In genomic region chr14:24414077-24414476, GRCh38 we compare ENCODE assay signal across 28 cellular contexts. TPM values are rescaled to one million over a fixed set of nuclear protein-coding genes. Genes with fewer than 3 reads are reported as not detected.
"Had no signal": no experiment of that assay in that cellular context is flagged by ENCODE, and none has a peak within 500 bp of the region (broad histone marks: within the 10 kb centered on the region; RNA-seq: fewer than 3 reads in every experiment).

No MANE protein-coding gene starts in this region.

- H3K4me2 ChIP-seq: smooth muscle cell had no signal

- H3K27ac Mint-ChIP-seq: natural killer cell; progenitor cell of endocrine pancreas; stimulated activated naive B cell treated with anti-CD40 and anti-IgM and Interleukin-4, amounts not matched to agents 10 μg/mL and 1 μg/mL and 100 μg/mL, for 72 hours; type B pancreatic cell had no signal

- ATAC-seq: naive thymus-derived CD4-positive, alpha-beta T cell; natural killer cell; psoas muscle; right cardiac atrium; right lobe of liver; stimulated activated naive B cell treated with anti-CD40 and anti-IgM and Interleukin-4, amounts not matched to agents 10 μg/mL and 1 μg/mL and 100 μg/mL, for 72 hours; stimulated activated naive CD8-positive, alpha-beta T cell treated with anti-CD3 and anti-CD28 coated beads, Interleukin-15, amount 100 ng/mL, for 72 hours; stimulated activated naive CD8-positive, alpha-beta T cell treated with anti-CD3 and anti-CD28 coated beads, Interleukin-15, Interleukin-2, amounts not matched to agents 100 U/mL and 50 U/mL, for 24 hours; upper lobe of right lung had no signal

- H3K27me3 Mint-ChIP-seq: type B pancreatic cell had no signal

- DNase-seq: naive thymus-derived CD4-positive, alpha-beta T cell; natural killer cell; occipital lobe; psoas muscle; right cardiac atrium; right lobe of liver; spleen; stimulated activated CD4-positive, alpha-beta T cell treated with anti-CD3 and anti-CD28 coated beads, Interleukin-12 subunit alpha, Interleukin-12 subunit beta, amount 100 ng/mL, for 4 hours; stimulated activated CD4-positive, alpha-beta T cell treated with anti-CD3 and anti-CD28 coated beads, Interleukin-1b, Interleukin-23, amount 100 ng/mL, for 48 hours; stimulated activated CD4-positive, alpha-beta T cell treated with anti-CD3 and anti-CD28 coated beads, Interleukin-4, amount 100 ng/mL, for 24 hours; stimulated activated CD8-positive, alpha-beta memory T cell treated with anti-CD3 and anti-CD28 coated beads, Interleukin-4, amount 100 ng/mL, for 48 hours; stimulated activated naive B cell treated with anti-CD40 and anti-IgM and Interleukin-4, amounts not matched to agents 10 μg/mL and 1 μg/mL and 100 μg/mL, for 72 hours; stimulated activated naive CD8-positive, alpha-beta T cell treated with anti-CD3 and anti-CD28 coated beads, Interleukin-15, amount 100 ng/mL, for 72 hours; stimulated activated naive CD8-positive, alpha-beta T cell treated with anti-CD3 and anti-CD28 coated beads, Interleukin-15, Interleukin-2, amounts not matched to agents 100 U/mL and 50 U/mL, for 24 hours; testis; tibial artery; transverse colon; upper lobe of right lung; uterus had no signal

- H3K79me2 ChIP-seq: parathyroid adenoma had no signal

- H3K27ac ChIP-seq: ovary, parathyroid adenoma, psoas muscle, right lobe of liver, skin epidermis, spleen, suprapubic skin, testis, tibial artery, transverse colon, upper lobe of right lung, uterus had no signal

- H3K9ac ChIP-seq: parathyroid adenoma had no signal

- H3K27me3 ChIP-seq: ovary, right lobe of liver, suprapubic skin, testis, transverse colon, upper lobe of right lung, uterus had no signal

- H2AFZ ChIP-seq: parathyroid adenoma had no signal

- H3K36me3 Mint-ChIP-seq: naive thymus-derived CD4-positive, alpha-beta T cell; natural killer cell had no signal

- H3K36me3 ChIP-seq: ovary, right lobe of liver, transverse colon, uterus had no signal

- H3K4me3 ChIP-seq: ovary, psoas muscle, right lobe of liver, skin epidermis, smooth muscle cell, spleen, suprapubic skin, testis, tibial artery, transverse colon, upper lobe of right lung, uterus had no signal

- H3K4me1 ChIP-seq: psoas muscle, uterus had no signal

- H3K4me3 Mint-ChIP-seq: naive thymus-derived CD4-positive, alpha-beta T cell; natural killer cell; nephron; stimulated activated naive B cell treated with anti-CD40 and anti-IgM and Interleukin-4, amounts not matched to agents 10 μg/mL and 1 μg/mL and 100 μg/mL, for 72 hours; stimulated activated naive CD8-positive, alpha-beta T cell treated with anti-CD3 and anti-CD28 coated beads, Interleukin-15, amount 100 ng/mL, for 72 hours; type B pancreatic cell had no signal

- H3K9me3 Mint-ChIP-seq: naive thymus-derived CD4-positive, alpha-beta T cell; natural killer cell; nephron; stimulated activated naive B cell treated with anti-CD40 and anti-IgM and Interleukin-4, amounts not matched to agents 10 μg/mL and 1 μg/mL and 100 μg/mL, for 72 hours; stimulated activated naive CD8-positive, alpha-beta T cell treated with anti-CD3 and anti-CD28 coated beads, Interleukin-15, amount 100 ng/mL, for 72 hours; type B pancreatic cell had no signal

- H3K4me1 Mint-ChIP-seq: naive thymus-derived CD4-positive, alpha-beta T cell; natural killer cell; nephron; stimulated activated naive CD8-positive, alpha-beta T cell treated with anti-CD3 and anti-CD28 coated beads, Interleukin-15, amount 100 ng/mL, for 72 hours had no signal

- H3K9me3 ChIP-seq: ovary, psoas muscle, right lobe of liver, spleen, suprapubic skin, testis, tibial artery, transverse colon, upper lobe of right lung, uterus had no signal

RNA-seq across cellular contexts. Expression of gene NYNRIN, which starts 15.3 kb away (rescaled TPM):
- polyA plus RNA-seq: naive thymus-derived CD4-positive, alpha-beta T cell had no signal

RNA-seq across cellular contexts. Expression of gene CBLN3, which starts 15.4 kb away (rescaled TPM):
- polyA plus RNA-seq: neural cell had no signal

RNA-seq across cellular contexts. Expression of gene NFATC4, which starts 46.1 kb away (rescaled TPM):
- total RNA-seq: naive thymus-derived CD4-positive, alpha-beta T cell; natural killer cell had no signal
- polyA plus RNA-seq: naive thymus-derived CD4-positive, alpha-beta T cell had no signal
